In genomic region chr11:77789061-77789730, GRCh38 we compare ENCODE assay signal across 16 cellular contexts. TPM values are rescaled to one million over a fixed set of nuclear protein-coding genes. Genes with fewer than 3 reads are reported as not detected.
DNase-seq lines count a peak whose midpoint lies in the region; ATAC-seq and TF ChIP-seq lines count a peak whose summit lies in the region.
"Had no signal": no experiment of that assay in that cellular context is flagged by ENCODE, and none has a peak within 500 bp of the region (broad histone marks: within the 10 kb centered on the region; RNA-seq: fewer than 3 reads in every experiment).

No MANE protein-coding gene starts in this region.

- peaks cover 0 to 7% of the 10 kb centered on the region in 2 donors for H3K4me1 ChIP-seq in left lung
- no peaks in the 10 kb centered on the region for H3K4me1 ChIP-seq in upper lobe of left lung

- ATAC-seq in WTC11: peak; percentile 27
- ATAC-seq in left lung: peak; percentile 12
- ATAC-seq in upper lobe of left lung (ENCODE audit: low FRiP score in 2 of 2): peak; percentile 23 to 59

- intact Hi-C loops in activated naive CD4-positive, alpha-beta T cell treated with anti-CD3 and anti-CD28 coated beads for 36 hours (cut with micrococcal nuclease): no loop called here
- intact Hi-C loops in left lung (cut with DNase I): no loop called here

- POLR2A ChIA-PET in WTC11 (lab: Charles Lee): interaction anchor here (1.0 kb wide), 1 partner anchor 30 kb away, joined by 4 read pairs; no protein-coding TSS in a partner anchor
- POLR2A ChIA-PET in activated CD4-positive, alpha-beta memory T cell treated with anti-CD3 and anti-CD28 coated beads, Interleukin-2, amount 10 ng/mL, durations not matched to agents 7 days and 5 days (lab: Charles Lee): interaction anchor here (1.2 kb wide), 1 partner anchor 31 kb away, joined by 3 read pairs; the partner anchor contains the start of gene RSF1

- TF ChIP-seq POLR2A in upper lobe of left lung (IDR thresholded peaks at IDR 0.05): no peak

- no peak overlapping the region for H3K27ac ChIP-seq in left lung
- H3K27ac ChIP-seq in upper lobe of left lung: no peak overlapping the region

- H3K36me3 Mint-ChIP-seq in activated naive CD4-positive, alpha-beta T cell treated with anti-CD3 and anti-CD28 coated beads for 36 hours (ENCODE audit: low read depth): peaks cover 43% of the 10 kb centered on the region
- peaks cover 43% of the 10 kb centered on the region for H3K36me3 Mint-ChIP-seq in WTC11
- peaks cover 38% of the 10 kb centered on the region for H3K36me3 Mint-ChIP-seq in activated CD4-positive, alpha-beta memory T cell treated with anti-CD3 and anti-CD28 coated beads, Interleukin-2, amount 10 ng/mL, durations not matched to agents 7 days and 5 days (ENCODE audit: low read depth)

- WGBS in upper lobe of left lung, 2 donors: 81 to 90% methylated on average over 5 to 9 of the region's 11 CpGs

- TF ChIP-seq CTCF in WTC11 (IDR thresholded peaks at IDR 0.05) (no peak), left lung (IDR thresholded peaks at IDR 0.05) (no peak), upper lobe of left lung (IDR thresholded peaks at IDR 0.05) (no peak)

- no peaks in the 10 kb centered on the region for H3K27me3 Mint-ChIP-seq in activated naive CD4-positive, alpha-beta T cell treated with anti-CD3 and anti-CD28 coated beads for 36 hours (ENCODE audit: low read depth)
- H3K27me3 Mint-ChIP-seq in WTC11 (ENCODE audit: low read depth): no peaks in the 10 kb centered on the region
- no peaks in the 10 kb centered on the region for H3K27me3 Mint-ChIP-seq in activated CD4-positive, alpha-beta memory T cell treated with anti-CD3 and anti-CD28 coated beads, Interleukin-2, amount 10 ng/mL, durations not matched to agents 7 days and 5 days
- H3K27me3 Mint-ChIP-seq: type B pancreatic cell had no signal

- H3K9me3 ChIP-seq in left lung: peaks cover 0 to 5% of the 10 kb centered on the region in 2 donors
- H3K9me3 ChIP-seq in upper lobe of left lung: no peaks in the 10 kb centered on the region

- no peaks in the 10 kb centered on the region for H3K27me3 ChIP-seq in left lung
- no peaks in the 10 kb centered on the region for H3K27me3 ChIP-seq in upper lobe of left lung

- H3K36me3 ChIP-seq in left lung (no peaks in the 10 kb centered on the region), upper lobe of left lung (no peaks in the 10 kb centered on the region)

- H3K4me3 ChIP-seq in left lung (no peak overlapping the region), upper lobe of left lung (no peak overlapping the region)

- H3K4me1 Mint-ChIP-seq in activated naive CD4-positive, alpha-beta T cell treated with anti-CD3 and anti-CD28 coated beads for 36 hours (ENCODE audit: low read depth): peaks cover 75% of the 10 kb centered on the region
- H3K4me1 Mint-ChIP-seq in WTC11: peaks cover 49% of the 10 kb centered on the region
- H3K4me1 Mint-ChIP-seq in activated CD4-positive, alpha-beta memory T cell treated with anti-CD3 and anti-CD28 coated beads, Interleukin-2, amount 10 ng/mL, durations not matched to agents 7 days and 5 days: peaks cover 15% of the 10 kb centered on the region

- CTCF ChIA-PET in activated naive CD4-positive, alpha-beta T cell treated with anti-CD3 and anti-CD28 coated beads for 36 hours (lab: Charles Lee): interaction anchor here (0.8 to 1.2 kb wide), 2 partner anchors 13 to 20 kb away, joined by 3 to 5 read pairs; no protein-coding TSS in a partner anchor
- CTCF ChIA-PET in WTC11 (lab: Charles Lee): interaction anchor here (0.5 to 1.9 kb wide), 12 partner anchors 8 to 257 kb away, joined by 3 to 11 read pairs (median 4); no protein-coding TSS in a partner anchor
- CTCF ChIA-PET in activated CD4-positive, alpha-beta memory T cell treated with anti-CD3 and anti-CD28 coated beads, Interleukin-2, amount 10 ng/mL, durations not matched to agents 7 days and 5 days (lab: Charles Lee): no interaction called here

- peaks cover 16% of the 10 kb centered on the region for H3K9me3 Mint-ChIP-seq in activated naive CD4-positive, alpha-beta T cell treated with anti-CD3 and anti-CD28 coated beads for 36 hours
- H3K9me3 Mint-ChIP-seq in WTC11: peaks cover 40% of the 10 kb centered on the region
- peaks cover 21% of the 10 kb centered on the region for H3K9me3 Mint-ChIP-seq in activated CD4-positive, alpha-beta memory T cell treated with anti-CD3 and anti-CD28 coated beads, Interleukin-2, amount 10 ng/mL, durations not matched to agents 7 days and 5 days

- no peak overlapping the region for H3K4me3 Mint-ChIP-seq in activated naive CD4-positive, alpha-beta T cell treated with anti-CD3 and anti-CD28 coated beads for 36 hours
- H3K4me3 Mint-ChIP-seq in WTC11: no peak overlapping the region
- no peak overlapping the region for H3K4me3 Mint-ChIP-seq in activated CD4-positive, alpha-beta memory T cell treated with anti-CD3 and anti-CD28 coated beads, Interleukin-2, amount 10 ng/mL, durations not matched to agents 7 days and 5 days
- H3K4me3 Mint-ChIP-seq: T-helper 1 cell treated with Interleukin-12 subunit alpha and Interleukin-12 subunit beta and Interleukin-4 antibody, amounts not matched to agents 30 μg/mL and 1 μg/mL, for 36 hours; type B pancreatic cell had no signal

- DNase-seq in activated naive CD4-positive, alpha-beta T cell treated with anti-CD3 and anti-CD28 coated beads for 36 hours: no peak
- no peak for DNase-seq in activated naive CD4-positive, alpha-beta T cell treated with Interleukin-2 at 50 U/mL for 16 hours
- DNase-seq in WTC11 (ENCODE audit: low spot score) (no peak), left lung (no peak), upper lobe of left lung (peak in 1 of 2 donors; percentile 23), activated gamma-delta T cell treated with Interleukin-2 at 50 U/mL for 16 hours (no peak), A172 (ENCODE audit: low spot score) (no peak)
- no peak for DNase-seq in activated CD4-positive, alpha-beta memory T cell treated with anti-CD3 and anti-CD28 coated beads, Interleukin-2, amount 10 ng/mL, durations not matched to agents 7 days and 5 days
- DNase-seq: activated CD4-positive, alpha-beta T cell treated with anti-CD3 and anti-CD28 coated beads for 1 hour; amygdala; COR-L47; MM.1S; NCI-H2081 treated with DMSO at 0.1 percent for 48 hours; stimulated activated CD4-positive, alpha-beta T cell treated with anti-CD3 and anti-CD28 coated beads, Interleukin-4, amount 100 ng/mL, for 24 hours had no signal

- peak overlapping the region; percentile 56 for H3K27ac Mint-ChIP-seq in activated naive CD4-positive, alpha-beta T cell treated with anti-CD3 and anti-CD28 coated beads for 36 hours
- H3K27ac Mint-ChIP-seq in WTC11: 0 out of 2 replicates have a peak overlapping the region, but pooled peaks have one; percentile 73
- H3K27ac Mint-ChIP-seq in activated CD4-positive, alpha-beta memory T cell treated with anti-CD3 and anti-CD28 coated beads, Interleukin-2, amount 10 ng/mL, durations not matched to agents 7 days and 5 days: no peak overlapping the region
- H3K27ac Mint-ChIP-seq: T-helper 1 cell treated with Interleukin-12 subunit alpha and Interleukin-12 subunit beta and Interleukin-4 antibody, amounts not matched to agents 30 μg/mL and 1 μg/mL, for 36 hours; type B pancreatic cell had no signal

- no peak for TF ChIP-seq EP300 in upper lobe of left lung (IDR thresholded peaks at IDR 0.05)

TF ChIP-seq in WTC11, 78 proteins besides CTCF, POLR2A, EP300 and RAD21:
- 0 out of 2 replicates have a peak, but pooled peaks have one; percentile 31 for TF ChIP-seq ZNF138 (CRISPR knock-in tag; conservative IDR thresholded peaks at IDR 0.05)
- no peak for TF ChIP-seq PRRX2 (CRISPR knock-in tag; IDR thresholded peaks at IDR 0.05)

RNA-seq across cellular contexts. Expression of gene RSF1, which starts 31.3 kb away (rescaled TPM):
- total RNA-seq in activated naive CD4-positive, alpha-beta T cell treated with anti-CD3 and anti-CD28 coated beads for 36 hours: 10 to 100 TPM; 50.3 to 54.2 TPM
- 71.3 to 79.8 TPM (median 72.8 TPM) in 3 replicates for total RNA-seq in WTC11 (2021)
- 10 to 100 TPM; 49.3 to 51.3 TPM for total RNA-seq in left lung
- total RNA-seq in upper lobe of left lung: 100 to 1,000 TPM in 1 of 6 donors, 10 to 100 TPM in 5; 36.2 to 136 (median 71.2) TPM
- total RNA-seq in activated CD4-positive, alpha-beta memory T cell treated with anti-CD3 and anti-CD28 coated beads, Interleukin-2, amount 10 ng/mL, durations not matched to agents 7 days and 5 days: 10 to 100 TPM; 58.6 to 62.5 TPM
- total RNA-seq in A172 (2014; rRNA removed; shearing (Covaris generic)): 29.2 and 55.5 TPM in 2 replicates

RNA-seq across cellular contexts. Expression of gene AAMDC, which starts 31.7 kb away (rescaled TPM):
- 1 to 10 TPM; 6.0 to 6.4 TPM for total RNA-seq in activated naive CD4-positive, alpha-beta T cell treated with anti-CD3 and anti-CD28 coated beads for 36 hours
- 22.8 to 29.9 TPM (median 28.2 TPM) in 3 replicates for total RNA-seq in WTC11 (2021)
- 10 to 100 TPM; 21.4 to 33.8 TPM for total RNA-seq in left lung
- 10 to 100 TPM in 5 of 6 donors, not detected in 1; 26.2 to 36.1 (median 29.3) TPM for total RNA-seq in upper lobe of left lung
- total RNA-seq in activated CD4-positive, alpha-beta memory T cell treated with anti-CD3 and anti-CD28 coated beads, Interleukin-2, amount 10 ng/mL, durations not matched to agents 7 days and 5 days: 10 to 100 TPM; 14.4 to 15.6 TPM
- total RNA-seq in A172 (2014; rRNA removed; shearing (Covaris generic)): 37.7 and 39.6 TPM in 2 replicates
